Comparison of ENCODE assay signal across 17 cellular contexts in genomic region chr4:42649870-42650269, GRCh38. TPM values are rescaled to one million over a fixed set of nuclear protein-coding genes. Genes with fewer than 3 reads are reported as not detected.
DNase-seq lines count a peak whose midpoint lies in the region; ATAC-seq, FAIRE-seq and TF ChIP-seq lines count a peak whose summit lies in the region.
"Had no signal": no experiment of that assay in that cellular context is flagged by ENCODE, and none has a peak within 500 bp of the region (broad histone marks: within the 10 kb centered on the region; RNA-seq: fewer than 3 reads in every experiment).

No MANE protein-coding gene starts in this region.

- no peaks in the 10 kb centered on the region for H4K20me1 ChIP-seq in GM12878 (ENCODE audit: control insufficient read depth, insufficient read depth)

- H3K36me3 Mint-ChIP-seq in CD8-positive, alpha-beta T cell, result peaks cover 29% of the 10 kb centered on the region
- peaks cover 55% of the 10 kb centered on the region for H3K36me3 Mint-ChIP-seq in activated CD8-positive, alpha-beta T cell treated with anti-CD3 and anti-CD28 coated beads, Interleukin-2, amount 10 ng/mL, durations not matched to agents 7 days and 5 days (ENCODE audit: low read depth)

- FAIRE-seq in GM12892 (lab: Jason Lieb, UNC) (peak; percentile 74), GM12878 (lab: Jason Lieb, UNC) (no peak)
- FAIRE-seq: A204.1, GM12891 had no signal

- RAD21 ChIA-PET in GM12878 (lab: Charles Lee; ENCODE audit: unreplicated experiment), result interaction anchor here (0.6 to 2.2 kb wide), 10 partner anchors 8 to 160 kb away, joined by 3 to 14 read pairs (median 5); no protein-coding TSS in a partner anchor

- H3K4me2 ChIP-seq in GM12878 (ENCODE audit: control insufficient read depth, insufficient read depth), result peak overlapping the region; percentile 34
- H3K4me2 ChIP-seq: KMS-11 had no signal

- no peak overlapping the region for H2AFZ ChIP-seq in GM12878 (ENCODE audit: control insufficient read depth, low read depth, low read length)

- peaks cover 59% of the 10 kb centered on the region for H3K4me1 ChIP-seq in CD8-positive, alpha-beta T cell (ENCODE audit: insufficient read depth, low read length)
- peaks cover 14% of the 10 kb centered on the region for H3K4me1 ChIP-seq in GM12878 (ENCODE audit: control insufficient read depth, insufficient read depth, low read length)
- H3K4me1 ChIP-seq in gastrocnemius medialis, result peaks cover 57 to 68% of the 10 kb centered on the region in 2 donors
- H3K4me1 ChIP-seq in right atrium auricular region, result peaks cover 0 to 29% of the 10 kb centered on the region in 2 donors

- no peak for ATAC-seq in CD8-positive, alpha-beta T cell
- ATAC-seq in GM12878 (no peak), gastrocnemius medialis (no peak), GM21723 (IDR thresholded peaks at IDR 0.05; ENCODE audit: unreplicated experiment) (no peak)
- no peak for ATAC-seq in activated CD8-positive, alpha-beta T cell treated with anti-CD3 and anti-CD28 coated beads, Interleukin-2, amount 10 ng/mL, durations not matched to agents 7 days and 5 days

- H3K27ac ChIP-seq in CD8-positive, alpha-beta T cell (ENCODE audit: low read depth, low read length), result no peak overlapping the region
- H3K27ac ChIP-seq in GM12878 (ENCODE audit: control insufficient read depth, insufficient read depth) (no peak overlapping the region), gastrocnemius medialis (peak overlapping the region; percentile 83 to 94 (median 86)), right atrium auricular region (no peak overlapping the region)
- H3K27ac ChIP-seq: C4-2B, KMS-11 had no signal

- no peak for DNase-seq in CD8-positive, alpha-beta T cell
- no peak for DNase-seq in GM12892 (ENCODE audit: insufficient read length)
- no peak for DNase-seq in GM12878 (ENCODE audit: low read depth, low spot score)
- DNase-seq in gastrocnemius medialis, result no peak
- DNase-seq in right atrium auricular region (ENCODE audit: low spot score), result no peak
- DNase-seq in activated CD8-positive, alpha-beta T cell treated with anti-CD3 and anti-CD28 coated beads, Interleukin-2, amount 10 ng/mL, durations not matched to agents 7 days and 5 days, result no peak
- DNase-seq: ACHN; Calu3; CD4-positive, alpha-beta memory T cell; DMS79 treated with DMSO at 0.1 percent for 48 hours; EL had no signal

- no peaks in the 10 kb centered on the region for H3K36me3 ChIP-seq in CD8-positive, alpha-beta T cell (ENCODE audit: insufficient read depth, low read length)
- H3K36me3 ChIP-seq in GM12878 (ENCODE audit: control insufficient read depth in 2 of 2, insufficient read depth in 2 of 2, low read length in 1 of 2), result 0 out of 4 replicates have a peak, but pooled peaks cover 0 to 4% of the 10 kb centered on the region in 2 experiments
- H3K36me3 ChIP-seq in gastrocnemius medialis, result no peaks in the 10 kb centered on the region
- H3K36me3 ChIP-seq in right atrium auricular region, result no peaks in the 10 kb centered on the region
- H3K36me3 ChIP-seq: HAP-1 had no signal

- POLR2A ChIA-PET in CD8-positive, alpha-beta T cell (lab: Charles Lee), result no interaction called here
- POLR2A ChIA-PET in GM12878 (lab: Charles Lee), result interaction anchor here (0.8 to 2.6 kb wide), 4 partner anchors 10 to 22 kb away, joined by 4 to 20 read pairs (median 5); no protein-coding TSS in a partner anchor
- POLR2A ChIA-PET in activated CD8-positive, alpha-beta T cell treated with anti-CD3 and anti-CD28 coated beads, Interleukin-2, amount 10 ng/mL, durations not matched to agents 7 days and 5 days (lab: Charles Lee), result no interaction called here

- CTCF ChIA-PET in CD8-positive, alpha-beta T cell (lab: Charles Lee), result interaction anchor here (0.7 to 2.9 kb wide), 3 partner anchors 21 to 81 kb away, joined by 3 to 8 read pairs (median 3); no protein-coding TSS in a partner anchor
- CTCF ChIA-PET in GM12878 (lab: Yijun Ruan, JAX), result interaction anchor here (0.8 to 2.3 kb wide), 6 partner anchors 8 to 81 kb away, joined by 3 to 9 read pairs (median 5); no protein-coding TSS in a partner anchor
- CTCF ChIA-PET in activated CD8-positive, alpha-beta T cell treated with anti-CD3 and anti-CD28 coated beads, Interleukin-2, amount 10 ng/mL, durations not matched to agents 7 days and 5 days (lab: Charles Lee), result interaction anchor here (1.7 to 2.4 kb wide), 2 partner anchors 15 to 81 kb away, joined by 4 to 7 read pairs; no protein-coding TSS in a partner anchor

- intact Hi-C loops in CD8-positive, alpha-beta T cell (cut with DNase I, micrococcal nuclease), result loop anchor here in 1 of 2 experiments (10.0 kb wide), 1 partner anchor 45 kb away; no protein-coding TSS in a partner anchor
- intact Hi-C loops in GM12878 (cut with micrococcal nuclease; ENCODE audit: unreplicated experiment) (no loop called here), gastrocnemius medialis (cut with DNase I; ENCODE audit: low total_unique reads) (loop anchor here (10.0 kb wide), 1 partner anchor 1755 kb away; no protein-coding TSS in a partner anchor)

- TF ChIP-seq POLR2A in GM12892 (IDR thresholded peaks at IDR 0.05; ENCODE audit: low read depth, low read length) (no peak), GM12878 (IDR thresholded peaks at IDR 0.05; ENCODE audit: low read depth, low read length) (no peak), gastrocnemius medialis (IDR thresholded peaks at IDR 0.05) (no peak)

- peaks cover 13% of the 10 kb centered on the region for H3K9me3 Mint-ChIP-seq in CD8-positive, alpha-beta T cell
- H3K9me3 Mint-ChIP-seq in activated CD8-positive, alpha-beta T cell treated with anti-CD3 and anti-CD28 coated beads, Interleukin-2, amount 10 ng/mL, durations not matched to agents 7 days and 5 days (ENCODE audit: insufficient read depth), result peaks cover 6% of the 10 kb centered on the region

- H3K27me3 Mint-ChIP-seq in CD8-positive, alpha-beta T cell (ENCODE audit: low read depth), result no peaks in the 10 kb centered on the region
- H3K27me3 Mint-ChIP-seq in activated CD8-positive, alpha-beta T cell treated with anti-CD3 and anti-CD28 coated beads, Interleukin-2, amount 10 ng/mL, durations not matched to agents 7 days and 5 days (ENCODE audit: low read depth), result no peaks in the 10 kb centered on the region
- H3K27me3 Mint-ChIP-seq: CD4-positive, alpha-beta memory T cell had no signal

- H3K4me3 ChIP-seq in CD8-positive, alpha-beta T cell (ENCODE audit: low read depth, low read length), result no peak overlapping the region
- H3K4me3 ChIP-seq in GM12878 (peak overlapping the region; percentile 16; the same call in 1 of the 2 replicates), gastrocnemius medialis (no peak overlapping the region), right atrium auricular region (no peak overlapping the region)
- H3K4me3 ChIP-seq: HAP-1 had no signal

- in situ Hi-C loops in GM12878 (cut with MboI) (loop anchor here (25.0 kb wide), 1 partner anchor 1988 kb away; no protein-coding TSS in a partner anchor), gastrocnemius medialis (cut with MboI; ENCODE audit: low sequenced_read_pairs in 4 of 4) (loop anchor here in 2 of 4 donors (10.0 to 25.0 kb wide), 2 partner anchors 45 to 88 kb away; no protein-coding TSS in a partner anchor)

- SMC1A ChIA-PET in GM12878 (lab: Charles Lee; ENCODE audit: uncharacterized antibody, unreplicated experiment), result interaction anchor here (0.8 to 20.0 kb wide), 10 partner anchors 8 to 81 kb away, joined by 3 to 478 read pairs (median 4); no protein-coding TSS in a partner anchor

- no peak overlapping the region for H3K27ac Mint-ChIP-seq in CD8-positive, alpha-beta T cell
- no peak overlapping the region for H3K27ac Mint-ChIP-seq in activated CD8-positive, alpha-beta T cell treated with anti-CD3 and anti-CD28 coated beads, Interleukin-2, amount 10 ng/mL, durations not matched to agents 7 days and 5 days
- H3K27ac Mint-ChIP-seq: CD4-positive, alpha-beta memory T cell had no signal

- TF ChIP-seq RAD21 in GM12878 (IDR thresholded peaks at IDR 0.05; ENCODE audit: insufficient read depth, low read depth, low read length), result no peak

- H3K4me1 Mint-ChIP-seq in CD8-positive, alpha-beta T cell (ENCODE audit: low read depth), result peaks cover 85% of the 10 kb centered on the region
- H3K4me1 Mint-ChIP-seq in activated CD8-positive, alpha-beta T cell treated with anti-CD3 and anti-CD28 coated beads, Interleukin-2, amount 10 ng/mL, durations not matched to agents 7 days and 5 days (ENCODE audit: low read depth), result peaks cover 37% of the 10 kb centered on the region

- no peak for TF ChIP-seq EP300 in GM12878 (IDR thresholded peaks at IDR 0.05; ENCODE audit: borderline replicate concordance in 1 of 2, control insufficient read depth in 1 of 2, low read depth in 2 of 2, low read length in 2 of 2)

- no peak overlapping the region for H3K9ac ChIP-seq in GM12878 (ENCODE audit: control insufficient read depth, insufficient read depth, low read length)
- H3K9ac ChIP-seq: KMS-11 had no signal

- no peaks in the 10 kb centered on the region for H3K9me3 ChIP-seq in CD8-positive, alpha-beta T cell (ENCODE audit: low read length)
- H3K9me3 ChIP-seq in GM12878 (replicated peaks; ENCODE audit: control insufficient read depth, insufficient read depth, low read length) (peaks cover 15% of the 10 kb centered on the region), gastrocnemius medialis (no peaks in the 10 kb centered on the region), right atrium auricular region (no peaks in the 10 kb centered on the region)
- H3K9me3 ChIP-seq: HAP-1 had no signal

- 88% methylated on average over 4 of the region's 4 CpGs for WGBS in GM12878 (ENCODE audit: insufficient coverage, insufficient replicate concordance, low lambda C conversion rate, missing lambda C conversion rate)

- no TSS peak for BruUV-seq in GM12878 (replicated peaks; lab: Mats Ljungman, UMichigan)

- TF ChIP-seq CTCF in CD8-positive, alpha-beta T cell (IDR thresholded peaks at IDR 0.05), result no peak
- TF ChIP-seq CTCF in GM12878 (IDR thresholded peaks at IDR 0.05 in 2 of 3, conservative IDR thresholded peaks at IDR 0.05 in 1 of 3; ENCODE audit: control insufficient read depth in 2 of 3, extremely low read depth in 1 of 3, insufficient read depth in 1 of 3, low read depth in 3 of 3, low read length in 3 of 3), result no peak
- TF ChIP-seq CTCF in gastrocnemius medialis (IDR thresholded peaks at IDR 0.05 in 4 of 5, conservative IDR thresholded peaks at IDR 0.05 in 1 of 5), result no peak
- TF ChIP-seq CTCF in right atrium auricular region (IDR thresholded peaks at IDR 0.05), result no peak

- peak overlapping the region; percentile 3 for H3K4me3 Mint-ChIP-seq in CD8-positive, alpha-beta T cell
- H3K4me3 Mint-ChIP-seq in activated CD8-positive, alpha-beta T cell treated with anti-CD3 and anti-CD28 coated beads, Interleukin-2, amount 10 ng/mL, durations not matched to agents 7 days and 5 days, result no peak overlapping the region

- no peaks in the 10 kb centered on the region for H3K27me3 ChIP-seq in CD8-positive, alpha-beta T cell (ENCODE audit: insufficient read depth, low read length)
- no peaks in the 10 kb centered on the region for H3K27me3 ChIP-seq in GM12878 (replicated peaks in 1 of 2; ENCODE audit: control insufficient read depth in 2 of 2, insufficient read depth in 2 of 2, low read length in 1 of 2)
- no peaks in the 10 kb centered on the region for H3K27me3 ChIP-seq in gastrocnemius medialis
- H3K27me3 ChIP-seq in right atrium auricular region, result no peaks in the 10 kb centered on the region

- peaks cover 96% of the 10 kb centered on the region for H3K79me2 ChIP-seq in GM12878 (ENCODE audit: control insufficient read depth, insufficient read depth, low read length)

RNA-seq across cellular contexts. Expression of gene ATP8A1, which starts 7.0 kb away (rescaled TPM):
- total RNA-seq in CD8-positive, alpha-beta T cell, result 100 to 1,000 TPM; 130 to 134 TPM
- polyA plus RNA-seq in GM12892 (2012; ENCODE audit: missing spikeins), result 53.0 TPM
- 1,209 and 1,224 TPM in 2 replicates for total RNA-seq in GM12878 (2013; cell fraction: nucleolus; rRNA removed)
- total RNA-seq in GM12878 (2014; rRNA removed) (55.2 and 73.8 TPM in 2 replicates), GM12878 (2014; rRNA removed; fragmentation: Illumina TruSeq; extraction: Trizol) (72.5 and 78.7 TPM in 2 replicates), GM12878 (2021) (50.4 and 50.6 TPM in 2 replicates), gastrocnemius medialis (10 to 100 TPM; 23.8 to 74.2 (median 31.1) TPM), right atrium auricular region (10 to 100 TPM; 12.5 to 25.8 TPM)
- polyA plus RNA-seq in GM12878 (2011; ENCODE audit: low read depth), result 16.1 TPM
- polyA plus RNA-seq in GM12878 (2011; rRNA removed) (116 and 194 TPM in 2 replicates), GM12878 (2014; fragmentation: Illumina TruSeq; extraction: Trizol) (43.3 and 60.0 TPM in 2 replicates), GM12878 (2014; fragmentation: Nextera tagmentation; extraction: Ambion mirVana) (1 to 10 TPM; 9.0 to 9.5 TPM), GM12878 (2014; rRNA removed) (26.2 and 31.2 TPM in 2 replicates), GM12878 (2016; fragmentation: Nextera tagmentation; extraction: Ambion mirVana) (10 to 100 TPM; 14.4 to 18.5 TPM)
- 27.1 and 34.0 TPM in 2 replicates for polyA plus RNA-seq in GM12878 (2011; cell fraction: cytosol; rRNA removed)
- 252 and 314 TPM in 2 replicates for polyA plus RNA-seq in GM12878 (2011; cell fraction: nucleus; rRNA removed)
- polyA plus RNA-seq in GM12878 (2012), result 22.0 and 41.8 TPM in 2 replicates
- 213 and 243 TPM in 2 replicates for polyA minus RNA-seq in GM12878 (2011; rRNA and poly(A)+ RNA removed)
- polyA minus RNA-seq in GM12878 (2011; cell fraction: cytosol; rRNA and poly(A)+ RNA removed), result 58.3 and 60.7 TPM in 2 replicates
- 380 and 488 TPM in 2 replicates for polyA minus RNA-seq in GM12878 (2011; cell fraction: nucleus; rRNA and poly(A)+ RNA removed)
- 10 to 100 TPM; 37.2 to 38.5 TPM for total RNA-seq in activated CD8-positive, alpha-beta T cell treated with anti-CD3 and anti-CD28 coated beads, Interleukin-2, amount 10 ng/mL, durations not matched to agents 7 days and 5 days

Comparison
In these comparisons a context has a peak if more than half of its experiments do, and no peak if none do; other contexts are left out.
1. H3K27ac ChIP-seq: peak in gastrocnemius medialis (4 of 4); none in CD8-positive, alpha-beta T cell (single experiment), GM12878 (single experiment) and right atrium auricular region (0 of 2).